27 cellular contexts compared by ENCODE assay signal in the genomic region with DNA sequence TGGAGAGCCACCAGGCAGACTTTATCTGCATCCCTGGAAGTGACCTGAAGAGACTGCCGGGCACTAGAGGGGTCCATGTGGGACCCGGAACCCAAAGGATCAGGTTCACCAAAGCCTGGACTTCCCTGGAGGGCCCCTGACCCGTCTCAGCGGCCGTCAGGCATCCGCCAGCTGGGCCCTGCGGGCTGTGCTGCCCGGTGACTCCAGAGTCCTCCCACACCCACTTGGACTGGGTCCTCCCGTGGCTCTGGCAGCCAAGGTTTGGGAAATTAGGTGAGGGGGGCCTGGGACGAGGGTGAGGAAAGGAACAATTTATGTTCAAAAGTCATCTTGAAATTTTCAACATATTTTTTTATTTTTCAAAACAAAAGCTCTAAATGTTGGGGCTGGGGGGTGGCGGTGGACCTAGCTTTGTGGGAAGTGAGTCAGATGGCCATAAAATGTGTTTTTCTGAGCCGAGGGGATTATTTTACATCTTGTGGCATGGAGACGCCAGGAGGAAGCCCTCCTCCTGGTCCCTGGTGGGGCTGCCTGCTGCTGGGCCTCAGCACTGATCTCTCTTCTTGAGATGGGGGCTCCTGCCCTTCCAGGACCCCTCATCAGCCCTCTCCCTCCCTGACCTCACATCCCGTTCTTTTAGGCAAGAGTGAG. TPM values are rescaled to one million over a fixed set of nuclear protein-coding genes. Genes with fewer than 3 reads are reported as not detected.
DNase-seq lines count a peak whose midpoint lies in the region; ATAC-seq, FAIRE-seq and TF ChIP-seq lines count a peak whose summit lies in the region.
"Had no signal": no experiment of that assay in that cellular context is flagged by ENCODE, and none has a peak within 500 bp of the region (broad histone marks: within the 10 kb centered on the region; RNA-seq: fewer than 3 reads in every experiment).

No MANE protein-coding gene starts in this region.

- TF ChIP-seq CTCF in AG10803 (conservative IDR thresholded peaks at IDR 0.05; ENCODE audit: low read length) (no peak), HFFc6 (IDR thresholded peaks at IDR 0.05) (no peak), astrocyte of the spinal cord (IDR thresholded peaks at IDR 0.05; ENCODE audit: low read depth, low read length) (no peak), osteoblast (IDR thresholded peaks at IDR 0.05; ENCODE audit: extremely low read depth, low read depth, low read length) (no peak), H9 (conservative IDR thresholded peaks at IDR 0.05) (no peak)

- no peak overlapping the region for H2BK20ac ChIP-seq in H9 (ENCODE audit: low read depth, low read length, poor library complexity, severe bottlenecking)

- no peak overlapping the region for H2BK120ac ChIP-seq in H9 (ENCODE audit: low read depth, low read length, poor library complexity, severe bottlenecking)

- H3K27me3 ChIP-seq in osteoblast (ENCODE audit: insufficient read depth, low read length) (no peaks in the 10 kb centered on the region), H9 (ENCODE audit: insufficient read depth, low read length) (no peaks in the 10 kb centered on the region)

- FAIRE-seq in frontal cortex (lab: Jason Lieb, UNC) = no peak
- FAIRE-seq: islet of Langerhans had no signal

- H3K27ac ChIP-seq in osteoblast (ENCODE audit: low read depth, low read length) (peak overlapping the region; percentile 28), H9 (ENCODE audit: insufficient read length, low read depth, low read length) (no peak overlapping the region)
- H3K27ac ChIP-seq: lower lobe of right lung had no signal

- H2AFZ ChIP-seq in osteoblast (ENCODE audit: low read length) (peak overlapping the region; percentile 80), H9 (ENCODE audit: low read length) (no peak overlapping the region)

- H3K79me2 ChIP-seq in osteoblast (ENCODE audit: insufficient read depth, low read length) (no peaks in the 10 kb centered on the region), H9 (ENCODE audit: insufficient read depth, low read length) (no peaks in the 10 kb centered on the region)

- H2BK15ac ChIP-seq in H9 (ENCODE audit: low read depth, low read length) = no peak overlapping the region

- peak overlapping the region; percentile 39 for H3K4me2 ChIP-seq in osteoblast (ENCODE audit: insufficient read depth, low read length)
- H3K4me2 ChIP-seq in H9 (ENCODE audit: insufficient read depth, insufficient read length, low read length) = no peak overlapping the region

- in situ Hi-C loops in astrocyte of the spinal cord (cut with HindIII; ENCODE audit: low sequenced_read_pairs) = no loop called here

- peak overlapping the region; percentile 48 for H3K4me3 Mint-ChIP-seq in HFFc6
- H3K4me3 Mint-ChIP-seq in H9 = no peak overlapping the region
- H3K4me3 Mint-ChIP-seq: activated CD8-positive, alpha-beta memory T cell treated with anti-CD3 and anti-CD28 coated beads, Interleukin-2, amount 10 ng/mL, durations not matched to agents 7 days and 5 days; activated naive CD8-positive, alpha-beta T cell; CD4-positive, CD25-positive, alpha-beta regulatory T cell; T-cell; type B pancreatic cell had no signal

- H3K27me3 Mint-ChIP-seq in HFFc6 (ENCODE audit: insufficient read depth) = peaks cover 20% of the 10 kb centered on the region
- H3K27me3 Mint-ChIP-seq in H9 (ENCODE audit: low read depth) = no peaks in the 10 kb centered on the region; the same call in 1 of the 2 replicates
- H3K27me3 Mint-ChIP-seq: activated naive CD8-positive, alpha-beta T cell; CD4-positive, CD25-positive, alpha-beta regulatory T cell; T-cell had no signal

- H3K23ac ChIP-seq in H9 (ENCODE audit: insufficient read length, low read depth, low read length) = no peak overlapping the region

- no peak for ATAC-seq in HG02678 (IDR thresholded peaks at IDR 0.05; ENCODE audit: unreplicated experiment)
- ATAC-seq: activated CD8-positive, alpha-beta memory T cell treated with anti-CD3 and anti-CD28 coated beads, Interleukin-2, amount 10 ng/mL, durations not matched to agents 7 days and 5 days; lower lobe of right lung; T-cell had no signal

- H4K20me1 ChIP-seq in osteoblast (ENCODE audit: insufficient read depth, low read length) = no peaks in the 10 kb centered on the region
- H4K20me1 ChIP-seq in H9 (ENCODE audit: control insufficient read depth, insufficient read depth, insufficient read length) = no peaks in the 10 kb centered on the region

- no CpG with 5 or more reads among the region's 14 CpGs for WGBS in H9 (ENCODE audit: extremely low coverage, insufficient read length, low lambda C conversion rate)

- no peak overlapping the region for H3K4me3 ChIP-seq in AG10803 (ENCODE audit: low read length)
- no peak overlapping the region for H3K4me3 ChIP-seq in astrocyte of the spinal cord (ENCODE audit: low read depth, low read length)
- no peak overlapping the region for H3K4me3 ChIP-seq in osteoblast (ENCODE audit: insufficient read depth, low read length)
- H3K4me3 ChIP-seq: lower lobe of right lung had no signal

- no peak overlapping the region for H4K5ac ChIP-seq in H9 (ENCODE audit: insufficient read length, low read depth, low read length)

- H3K36me3 Mint-ChIP-seq in HFFc6 (ENCODE audit: low read depth) (no peaks in the 10 kb centered on the region), H9 (ENCODE audit: insufficient read depth in 1 of 3, low read depth in 3 of 3) (no peaks in the 10 kb centered on the region)
- H3K36me3 Mint-ChIP-seq: activated CD8-positive, alpha-beta memory T cell treated with anti-CD3 and anti-CD28 coated beads, Interleukin-2, amount 10 ng/mL, durations not matched to agents 7 days and 5 days; activated naive CD8-positive, alpha-beta T cell; CD4-positive, CD25-positive, alpha-beta regulatory T cell; T-cell; type B pancreatic cell had no signal

- H3K14ac ChIP-seq in H9 (ENCODE audit: insufficient read depth, low read length) = no peak overlapping the region; the same call in 1 of the 2 replicates

- H3K9me3 ChIP-seq in osteoblast (ENCODE audit: low read depth, low read length) (no peaks in the 10 kb centered on the region), H9 (ENCODE audit: control insufficient read depth, low read depth, low read length) (no peaks in the 10 kb centered on the region)
- H3K9me3 ChIP-seq: lower lobe of right lung had no signal

- no peak overlapping the region for H2BK12ac ChIP-seq in H9 (ENCODE audit: insufficient read length, low read depth, low read length)

- H3K4me1 ChIP-seq in osteoblast (ENCODE audit: insufficient read depth, low read length) (peaks cover 13% of the 10 kb centered on the region), H9 (ENCODE audit: insufficient read depth, low read length) (no peaks in the 10 kb centered on the region; the same call in 1 of the 2 replicates)

- H3K27ac Mint-ChIP-seq in HFFc6 (no peak overlapping the region), H9 (no peak overlapping the region)
- H3K27ac Mint-ChIP-seq: activated CD8-positive, alpha-beta memory T cell treated with anti-CD3 and anti-CD28 coated beads, Interleukin-2, amount 10 ng/mL, durations not matched to agents 7 days and 5 days; activated naive CD8-positive, alpha-beta T cell; type B pancreatic cell had no signal

- H3K18ac ChIP-seq in H9 (ENCODE audit: insufficient read length, low read depth, low read length) = no peak overlapping the region

- no peak overlapping the region for H3K9ac ChIP-seq in H9 (ENCODE audit: extremely low read depth, insufficient read length, low read length)

- DNase-seq in AG10803 (ENCODE audit: low read depth) = peak; percentile 33
- DNase-seq in HFFc6 = peak; percentile 13
- DNase-seq in astrocyte of the spinal cord (ENCODE audit: low read depth, low spot score) = peak; percentile 17
- DNase-seq in osteoblast (ENCODE audit: insufficient read length, low spot score, missing footprints) = peak; percentile 91
- no peak for DNase-seq in stimulated activated CD4-positive, alpha-beta T cell treated with anti-CD3 and anti-CD28 coated beads, Interleukin-4, amount 100 ng/mL, for 4 hours
- no peak for DNase-seq in H9
- DNase-seq in frontal cortex (ENCODE audit: low spot score in 2 of 2) = no peak
- DNase-seq: activated CD4-positive, alpha-beta T cell treated with anti-CD3 and anti-CD28 coated beads for 48 hours; activated CD8-positive, alpha-beta memory T cell treated with anti-CD3 and anti-CD28 coated beads, Interleukin-2, amount 10 ng/mL, durations not matched to agents 7 days and 5 days; CD4-positive, CD25-positive, alpha-beta regulatory T cell; DMS 273 treated with DMSO at 0.1 percent for 48 hours; effector CD8-positive, alpha-beta T cell; foreskin melanocyte; GDM1; HCEC 1CT; lower lobe of right lung; NCI-H2081; NCI-H82; occipital lobe; OCI-M1; Right ventricle myocardium superior; T-cell had no signal

- H3K9me3 Mint-ChIP-seq in HFFc6 (no peaks in the 10 kb centered on the region), H9 (no peaks in the 10 kb centered on the region)
- H3K9me3 Mint-ChIP-seq: T-cell, type B pancreatic cell had no signal

- H3K56ac ChIP-seq in H9 (ENCODE audit: insufficient read length, low read depth, low read length) = no peak overlapping the region

- H3T11ph ChIP-seq in H9 (ENCODE audit: low read length) = no peak overlapping the region

- no peaks in the 10 kb centered on the region for H3K36me3 ChIP-seq in osteoblast (ENCODE audit: insufficient read depth, low read length)
- H3K36me3 ChIP-seq: lower lobe of right lung had no signal

- H4K91ac ChIP-seq in H9 (ENCODE audit: insufficient read length, low read depth, low read length) = no peak overlapping the region

- no peaks in the 10 kb centered on the region for H3K23me2 ChIP-seq in H9 (ENCODE audit: insufficient read length, low read depth, low read length, poor library complexity, severe bottlenecking)

- no peak overlapping the region for H2BK5ac ChIP-seq in H9 (ENCODE audit: insufficient read length, low read length)

- peaks cover 14% of the 10 kb centered on the region for H3K4me1 Mint-ChIP-seq in HFFc6 (ENCODE audit: low read depth)
- H3K4me1 Mint-ChIP-seq in H9 = peaks cover 25 to 32% of the 10 kb centered on the region in 2 experiments

- no peak overlapping the region for H2AK5ac ChIP-seq in H9 (ENCODE audit: insufficient read length, low read length)

- no peak overlapping the region for H3K4ac ChIP-seq in H9 (ENCODE audit: low read depth, low read length)

- H4K8ac ChIP-seq in H9 (replicated peaks; ENCODE audit: insufficient read length, low read depth, low read length) = no peak overlapping the region

- no peaks in the 10 kb centered on the region for H3K79me1 ChIP-seq in H9 (ENCODE audit: insufficient read depth, low read depth, low read length, poor library complexity, severe bottlenecking)

RNA-seq across cellular contexts. Expression of gene CEBPA, which starts 20.2 kb away (rescaled TPM):
- under 1 TPM in 5 of 6 experiments, not detected in 1; 0.12 to 0.24 (median 0.14) TPM for total RNA-seq in HFFc6 (2021; fragmentation: NEBNext Ultra II Directional; extraction: Animal tissue kit (Norgen Biotek cat#: 25700))
- total RNA-seq in osteoblast (3.6 and 5.0 TPM in 2 replicates), H9 (2021) (3.2 and 3.7 TPM in 2 replicates), frontal cortex (1.6 TPM)

RNA-seq across cellular contexts. Expression of gene SLC7A10, which starts 56.5 kb away (rescaled TPM):
- not detected for total RNA-seq in HFFc6 (2021; fragmentation: NEBNext Ultra II Directional; extraction: Animal tissue kit (Norgen Biotek cat#: 25700))
- total RNA-seq in osteoblast = not detected in 2 replicates
- 2.5 and 2.9 TPM in 2 replicates for total RNA-seq in H9 (2021)
- total RNA-seq in frontal cortex = 0.41 TPM
- total RNA-seq: activated CD8-positive, alpha-beta memory T cell treated with anti-CD3 and anti-CD28 coated beads, Interleukin-2, amount 10 ng/mL, durations not matched to agents 7 days and 5 days; CD4-positive, CD25-positive, alpha-beta regulatory T cell; HT-29; T-cell had no signal

Comparison
In these comparisons a context has a peak if more than half of its experiments do, and no peak if none do; other contexts are left out.
1. DNase-seq: peak in AG10803 (single experiment), HFFc6 (single experiment), astrocyte of the spinal cord (single experiment) and osteoblast (single experiment); none in stimulated activated CD4-positive, alpha-beta T cell treated with anti-CD3 and anti-CD28 coated beads, Interleukin-4, amount 100 ng/mL, for 4 hours (0 of 2), H9 (single experiment) and frontal cortex (0 of 2).